ENCODE assay signal across 8 cellular contexts in genomic region chr19:43594710-43595604, GRCh38. TPM values are rescaled to one million over a fixed set of nuclear protein-coding genes. Genes with fewer than 3 reads are reported as not detected.
A peak's percentile ranks its signal among the peaks of the same experiment; 100 is the strongest.
DNase-seq lines count a peak whose midpoint lies in the region; ATAC-seq and TF ChIP-seq lines count a peak whose summit lies in the region.

No MANE protein-coding gene starts in this region.

- H3K4me1 Mint-ChIP-seq in activated CD4-positive, alpha-beta T cell treated with anti-CD3 and anti-CD28 coated beads, Interleukin-2, amount 10 ng/mL, durations not matched to agents 24 days and 14 days, result peaks cover 33% of the 10 kb centered on the region

- H3K27ac ChIP-seq in lung (ENCODE audit: low read depth in 1 of 2, low read length in 1 of 2), result peak overlapping the region; percentile 70 to 86

- H3K9me3 ChIP-seq in lung (ENCODE audit: control insufficient read depth in 2 of 2, insufficient read depth in 1 of 2, low read length in 1 of 2), result no peaks in the 10 kb centered on the region

- no peaks in the 10 kb centered on the region for H3K27me3 Mint-ChIP-seq in activated CD4-positive, alpha-beta T cell treated with anti-CD3 and anti-CD28 coated beads, Interleukin-2, amount 10 ng/mL, durations not matched to agents 24 days and 14 days

- peaks cover 41% of the 10 kb centered on the region for H3K36me3 Mint-ChIP-seq in activated CD4-positive, alpha-beta T cell treated with anti-CD3 and anti-CD28 coated beads, Interleukin-2, amount 10 ng/mL, durations not matched to agents 24 days and 14 days (ENCODE audit: low read depth)

- peak overlapping the region; percentile 96 for H3K27ac Mint-ChIP-seq in activated CD4-positive, alpha-beta T cell treated with anti-CD3 and anti-CD28 coated beads, Interleukin-2, amount 10 ng/mL, durations not matched to agents 24 days and 14 days

- H3K9me3 Mint-ChIP-seq in activated CD4-positive, alpha-beta T cell treated with anti-CD3 and anti-CD28 coated beads, Interleukin-2, amount 10 ng/mL, durations not matched to agents 24 days and 14 days, result no peaks in the 10 kb centered on the region

- H3K27me3 ChIP-seq in lung (ENCODE audit: control insufficient read depth, insufficient read depth), result no peaks in the 10 kb centered on the region

- H3K36me3 ChIP-seq in lung (ENCODE audit: control insufficient read depth in 2 of 2, insufficient read depth in 2 of 2, low read length in 2 of 2), result peaks cover 0 to 36% of the 10 kb centered on the region in 2 donors

- H3K4me3 ChIP-seq in AG10803 (ENCODE audit: low read length), result peak overlapping the region; percentile 80
- H3K4me3 ChIP-seq in lung, result peak overlapping the region; percentile 53

- 1 to 2% methylated on average over 61 to 64 of the region's 64 CpGs for WGBS in lung, 2 donors

- DNase-seq in AG10803 (ENCODE audit: low read depth), result peak; percentile 51
- DNase-seq in NCI-H510A (lab: John Stamatoyannopoulos, UW), result peak; percentile 16
- peak; percentile 93 for DNase-seq in activated CD4-positive, alpha-beta T cell treated with anti-CD3 and anti-CD28 coated beads, Interleukin-2, amount 10 ng/mL, durations not matched to agents 24 days and 14 days
- DNase-seq in dermis microvascular lymphatic vessel endothelial cell (ENCODE audit: low read depth in 2 of 2), result peak; percentile 60 to 81
- DNase-seq in lung (ENCODE audit: low spot score), result peak; percentile 52
- DNase-seq in stimulated activated CD8-positive, alpha-beta memory T cell treated with anti-CD3 and anti-CD28 coated beads, Interleukin-12 subunit alpha, Interleukin-12 subunit beta, amount 100 ng/mL, for 1 hour (ENCODE audit: low read depth), result peak; percentile 51

- peak; percentile 41 for ATAC-seq in GM19463 (IDR thresholded peaks at IDR 0.05; ENCODE audit: unreplicated experiment)
- no peak for ATAC-seq in lung (ENCODE audit: insufficient read depth, low FRiP score)
- no peak for ATAC-seq in HG03520 (IDR thresholded peaks at IDR 0.05; ENCODE audit: unreplicated experiment)

- TF ChIP-seq CTCF in AG10803 (conservative IDR thresholded peaks at IDR 0.05; ENCODE audit: low read length), result peak; percentile 79
- peak; percentile 48 for TF ChIP-seq CTCF in lung (IDR thresholded peaks at IDR 0.05; ENCODE audit: control extremely low read depth, extremely low read depth)

- H3K4me1 ChIP-seq in lung (ENCODE audit: control insufficient read depth in 2 of 2, insufficient read depth in 2 of 2, low read length in 2 of 2), result peaks cover 4 to 9% of the 10 kb centered on the region in 2 donors

- intact Hi-C loops in activated CD4-positive, alpha-beta T cell treated with anti-CD3 and anti-CD28 coated beads, Interleukin-2, amount 10 ng/mL, durations not matched to agents 24 days and 14 days (cut with micrococcal nuclease), result loop anchor here (1.0 to 10.0 kb wide), 3 partner anchors 40 to 910 kb away; partner anchors contain the start of gene ZNF180

- peak overlapping the region; percentile 96 for H3K4me3 Mint-ChIP-seq in activated CD4-positive, alpha-beta T cell treated with anti-CD3 and anti-CD28 coated beads, Interleukin-2, amount 10 ng/mL, durations not matched to agents 24 days and 14 days

RNA-seq across cellular contexts. Expression of gene IRGQ, which starts 1.0 kb away (rescaled TPM):
- total RNA-seq in activated CD4-positive, alpha-beta T cell treated with anti-CD3 and anti-CD28 coated beads, Interleukin-2, amount 10 ng/mL, durations not matched to agents 24 days and 14 days, result 31.5 and 32.7 TPM in 2 replicates
- total RNA-seq in dermis microvascular lymphatic vessel endothelial cell (18.5 and 28.3 TPM in 2 replicates), lung (10 to 100 TPM; 23.7 to 28.3 TPM)
- polyA plus RNA-seq in lung, result 1 to 10 TPM; 3.8 to 7.5 TPM

RNA-seq across cellular contexts. Expression of gene ZNF576, which starts 1.4 kb away (rescaled TPM):
- total RNA-seq in activated CD4-positive, alpha-beta T cell treated with anti-CD3 and anti-CD28 coated beads, Interleukin-2, amount 10 ng/mL, durations not matched to agents 24 days and 14 days, result 14.4 and 15.3 TPM in 2 replicates
- total RNA-seq in dermis microvascular lymphatic vessel endothelial cell (6.7 and 9.0 TPM in 2 replicates), lung (10 to 100 TPM in 1 of 2 donors, 1 to 10 TPM in 1; 5.8 to 14.8 TPM)
- polyA plus RNA-seq in lung, result 10 to 100 TPM in 1 of 2 donors, 1 to 10 TPM in 1; 9.8 to 17.2 TPM

RNA-seq across cellular contexts. Expression of gene SRRM5, which starts 16.9 kb away (rescaled TPM):
- 0.19 and 0.37 TPM in 2 replicates for total RNA-seq in activated CD4-positive, alpha-beta T cell treated with anti-CD3 and anti-CD28 coated beads, Interleukin-2, amount 10 ng/mL, durations not matched to agents 24 days and 14 days
- under 0.01 TPM in 1 of 2 replicates, not detected in the other for total RNA-seq in dermis microvascular lymphatic vessel endothelial cell
- under 1 TPM in 1 of 2 donors, not detected in 1; 0.31 TPM for total RNA-seq in lung
- polyA plus RNA-seq in lung, result under 1 TPM; 0.22 to 0.49 TPM

RNA-seq across cellular contexts. Expression of gene PINLYP, which starts 19.4 kb away (rescaled TPM):
- 7.9 and 9.9 TPM in 2 replicates for total RNA-seq in activated CD4-positive, alpha-beta T cell treated with anti-CD3 and anti-CD28 coated beads, Interleukin-2, amount 10 ng/mL, durations not matched to agents 24 days and 14 days
- total RNA-seq in dermis microvascular lymphatic vessel endothelial cell, result 4.2 and 4.5 TPM in 2 replicates
- 1 to 10 TPM; 6.1 to 8.9 TPM for total RNA-seq in lung
- 10 to 100 TPM in 1 of 2 donors, 1 to 10 TPM in 1; 7.9 to 14.2 TPM for polyA plus RNA-seq in lung

RNA-seq across cellular contexts. Expression of gene XRCC1, which starts 19.6 kb away (rescaled TPM):
- 27.5 and 29.6 TPM in 2 replicates for total RNA-seq in activated CD4-positive, alpha-beta T cell treated with anti-CD3 and anti-CD28 coated beads, Interleukin-2, amount 10 ng/mL, durations not matched to agents 24 days and 14 days
- total RNA-seq in dermis microvascular lymphatic vessel endothelial cell, result 13.6 and 17.1 TPM in 2 replicates
- total RNA-seq in lung, result 10 to 100 TPM; 26.5 to 32.2 TPM
- 10 to 100 TPM; 15.4 to 22.4 TPM for polyA plus RNA-seq in lung

Comparison
In these comparisons a context has a peak if more than half of its experiments do, and no peak if none do; other contexts are left out.
1. DNase-seq: peak in every context shown above with its lines; median percentile 93 in activated CD4-positive, alpha-beta T cell treated with anti-CD3 and anti-CD28 coated beads, Interleukin-2, amount 10 ng/mL, durations not matched to agents 24 days and 14 days; 70 in dermis microvascular lymphatic vessel endothelial cell; 52 in lung; 51 in AG10803; 51 in stimulated activated CD8-positive, alpha-beta memory T cell treated with anti-CD3 and anti-CD28 coated beads, Interleukin-12 subunit alpha, Interleukin-12 subunit beta, amount 100 ng/mL, for 1 hour; 16 in NCI-H510A.